In genomic region chr14:53793790-53794560, GRCh38 we compare ENCODE assay signal across 13 cellular contexts.
DNase-seq lines count a peak whose midpoint lies in the region; ATAC-seq, FAIRE-seq and TF ChIP-seq lines count a peak whose summit lies in the region.
"Had no signal": no experiment of that assay in that cellular context is flagged by ENCODE, and none has a peak within 500 bp of the region (broad histone marks: within the 10 kb centered on the region; RNA-seq: fewer than 3 reads in every experiment).

No MANE protein-coding gene starts in this region.

- no peak for TF ChIP-seq POLR2A in HepG2 (IDR thresholded peaks at IDR 0.05; ENCODE audit: insufficient read depth in 1 of 2, low read depth in 2 of 2, low read length in 2 of 2)

- no peak for TF ChIP-seq RAD21 in HepG2 (CRISPR knock-in tag; IDR thresholded peaks at IDR 0.05)

- H3K4me3 ChIP-seq in HepG2 (replicated peaks in 1 of 3; ENCODE audit: insufficient read depth in 1 of 3, low read depth in 2 of 3, low read length in 3 of 3), result no peak overlapping the region
- H3K4me3 ChIP-seq: thoracic aorta had no signal

- no peaks in the 10 kb centered on the region for H3K79me2 ChIP-seq in HepG2 (ENCODE audit: insufficient read depth, low read length)

- peak; percentile 92 for FAIRE-seq in TTC549 (lab: Jason Lieb, UNC)
- FAIRE-seq in HepG2 (lab: Jason Lieb, UNC), result no peak

- peaks cover 26% of the 10 kb centered on the region for H3K4me1 ChIP-seq in HepG2 (ENCODE audit: insufficient read depth, low read length)
- no peaks in the 10 kb centered on the region for H3K4me1 ChIP-seq in foreskin keratinocyte

- H3K9me3 Mint-ChIP-seq in nephron progenitor cell, result no peaks in the 10 kb centered on the region
- H3K9me3 Mint-ChIP-seq: activated CD4-positive, alpha-beta T cell treated with anti-CD3 and anti-CD28 coated beads, Interleukin-2, amount 10 ng/mL, durations not matched to agents 7 days and 5 days; activated naive CD4-positive, alpha-beta T cell treated with anti-CD3 and anti-CD28 coated beads for 36 hours had no signal

- H2AFZ ChIP-seq in HepG2 (ENCODE audit: low read length), result no peak overlapping the region

- POLR2A ChIA-PET in HepG2 (lab: Yijun Ruan, JAX), result interaction anchor here (0.5 kb wide), 1 partner anchor 160 kb away, joined by 3 read pairs; no protein-coding TSS in a partner anchor

- CTCF ChIA-PET in HepG2 (lab: Yijun Ruan, JAX; ENCODE audit: low intra/inter-chr PET ratio, low total read pairs), result no interaction called here

- no peak overlapping the region for H3K9ac ChIP-seq in HepG2 (ENCODE audit: insufficient read depth, low read depth, low read length)

- no peaks in the 10 kb centered on the region for H3K36me3 Mint-ChIP-seq in nephron progenitor cell (ENCODE audit: low read depth)

- intact Hi-C loops in HepG2 (cut with micrococcal nuclease; ENCODE audit: unreplicated experiment), result no loop called here

- 73% methylated on average over 2 of the region's 2 CpGs for WGBS in HepG2 (ENCODE audit: low lambda C conversion rate)

- H3K4me3 Mint-ChIP-seq in nephron progenitor cell, result no peak overlapping the region
- H3K4me3 Mint-ChIP-seq: activated CD4-positive, alpha-beta T cell treated with anti-CD3 and anti-CD28 coated beads, Interleukin-2, amount 10 ng/mL, durations not matched to agents 7 days and 5 days; activated naive CD4-positive, alpha-beta T cell treated with anti-CD3 and anti-CD28 coated beads for 36 hours; dendritic cell treated with granulocyte-macrophage colony-stimulating factor and Interleukin-4, amounts not matched to agents 40 ng/mL and 50 ng/mL, for 4 days had no signal

- TF ChIP-seq CTCF in HepG2 (CRISPR knock-in tag; IDR thresholded peaks at IDR 0.05) (no peak), foreskin keratinocyte (conservative IDR thresholded peaks at IDR 0.05) (no peak), nephron progenitor cell (IDR thresholded peaks at IDR 0.05) (no peak)

- no peak overlapping the region for H3K4me2 ChIP-seq in HepG2 (ENCODE audit: low read depth, low read length)

- H3K27me3 Mint-ChIP-seq in nephron progenitor cell (ENCODE audit: low read depth, poor library complexity), result no peaks in the 10 kb centered on the region
- H3K27me3 Mint-ChIP-seq: activated CD4-positive, alpha-beta T cell treated with anti-CD3 and anti-CD28 coated beads, Interleukin-2, amount 10 ng/mL, durations not matched to agents 7 days and 5 days; dendritic cell treated with granulocyte-macrophage colony-stimulating factor and Interleukin-4, amounts not matched to agents 40 ng/mL and 50 ng/mL, for 4 days had no signal

- H3K4me1 Mint-ChIP-seq in nephron progenitor cell, result peaks cover 27% of the 10 kb centered on the region
- H3K4me1 Mint-ChIP-seq: activated CD4-positive, alpha-beta T cell treated with anti-CD3 and anti-CD28 coated beads, Interleukin-2, amount 10 ng/mL, durations not matched to agents 7 days and 5 days had no signal

- BruUV-seq in HepG2 (replicated peaks; lab: Mats Ljungman, UMichigan), result no TSS peak

- in situ Hi-C loops in HepG2 (cut with HindIII; ENCODE audit: extremely low pct_ligation_motif_present, low pct_unique_long_range_greater_than_20kb), result no loop called here

- ATAC-seq in HepG2, result no peak
- no peak for ATAC-seq in foreskin keratinocyte

- no peaks in the 10 kb centered on the region for H4K20me1 ChIP-seq in HepG2 (ENCODE audit: insufficient read depth, low read length)

- no peak for TF ChIP-seq EP300 in HepG2 (IDR thresholded peaks at IDR 0.05; ENCODE audit: low read depth in 2 of 2, low read length in 2 of 2)
- TF ChIP-seq EP300 in HepG2 (CRISPR knock-in tag; IDR thresholded peaks at IDR 0.05; ENCODE audit: borderline replicate concordance), result no peak

- H3K27ac Mint-ChIP-seq in nephron progenitor cell, result no peak overlapping the region
- H3K27ac Mint-ChIP-seq: activated CD4-positive, alpha-beta T cell treated with anti-CD3 and anti-CD28 coated beads, Interleukin-2, amount 10 ng/mL, durations not matched to agents 7 days and 5 days; activated naive CD4-positive, alpha-beta T cell treated with anti-CD3 and anti-CD28 coated beads for 36 hours; dendritic cell treated with granulocyte-macrophage colony-stimulating factor and Interleukin-4, amounts not matched to agents 40 ng/mL and 50 ng/mL, for 4 days had no signal

- H3K27me3 ChIP-seq in HepG2 (ENCODE audit: control insufficient read depth in 1 of 2, insufficient read depth in 2 of 2, low read length in 2 of 2), result no peaks in the 10 kb centered on the region
- peaks cover 53% of the 10 kb centered on the region for H3K27me3 ChIP-seq in foreskin keratinocyte

- DNase-seq in COLO668 (lab: John Stamatoyannopoulos, UW; ENCODE audit: unreplicated experiment) (peak; percentile 82), NCI-H1417 treated with DMSO at 0.1 percent for 48 hours (lab: John Stamatoyannopoulos, UW) (peak; percentile 97), HepG2 (ENCODE audit: low spot score) (peak; percentile 40), RKO (ENCODE audit: low spot score) (no peak), UCSD-AML1 (lab: John Stamatoyannopoulos, UW; ENCODE audit: unreplicated experiment) (no peak), foreskin keratinocyte (no peak), nephron progenitor cell (no peak)
- DNase-seq: activated CD4-positive, alpha-beta T cell treated with anti-CD3 and anti-CD28 coated beads, Interleukin-2, amount 10 ng/mL, durations not matched to agents 7 days and 5 days; activated naive CD4-positive, alpha-beta T cell treated with anti-CD3 and anti-CD28 coated beads for 36 hours; GDM1 had no signal

- no peaks in the 10 kb centered on the region for H3K36me3 ChIP-seq in HepG2 (replicated peaks in 1 of 2; ENCODE audit: control insufficient read depth in 1 of 2, insufficient read depth in 2 of 2, low read length in 2 of 2)
- H3K36me3 ChIP-seq: thoracic aorta had no signal

- H3K27ac ChIP-seq in HepG2 (ENCODE audit: extremely low read length, insufficient read depth, low read length) (no peak overlapping the region), foreskin keratinocyte (no peak overlapping the region)
- H3K27ac ChIP-seq: thoracic aorta had no signal

- no peaks in the 10 kb centered on the region for H3K9me3 ChIP-seq in HepG2 (ENCODE audit: low read length)
- H3K9me3 ChIP-seq: thoracic aorta had no signal

TF ChIP-seq in HepG2, 621 proteins besides CTCF, POLR2A, EP300 and RAD21 (continues in another document):
- TF ChIP-seq LBX2 (CRISPR knock-in tag; IDR thresholded peaks at IDR 0.05; ENCODE audit: borderline replicate concordance) (no peak), GABPA (IDR thresholded peaks at IDR 0.05; ENCODE audit: low read depth, low read length) (no peak), GABPA (CRISPR knock-in tag; IDR thresholded peaks at IDR 0.05; ENCODE audit: low read depth) (no peak), ETV6 (CRISPR knock-in tag; conservative IDR thresholded peaks at IDR 0.05) (no peak), SIN3B (IDR thresholded peaks at IDR 0.05; ENCODE audit: low read length) (no peak), PLRG1 (conservative IDR thresholded peaks at IDR 0.05) (no peak), WIZ (CRISPR knock-in tag; IDR thresholded peaks at IDR 0.05) (no peak), NAIF1 (CRISPR knock-in tag; IDR thresholded peaks at IDR 0.05; ENCODE audit: borderline replicate concordance) (no peak), ZNF564 (CRISPR knock-in tag; IDR thresholded peaks at IDR 0.05) (no peak), PHF21A (CRISPR knock-in tag; IDR thresholded peaks at IDR 0.05) (no peak), THAP11 (CRISPR knock-in tag; IDR thresholded peaks at IDR 0.05) (no peak), ZNF790 (CRISPR knock-in tag; IDR thresholded peaks at IDR 0.05; ENCODE audit: borderline replicate concordance) (no peak), ZNF879 (CRISPR knock-in tag; IDR thresholded peaks at IDR 0.05) (no peak), REST (IDR thresholded peaks at IDR 0.05; ENCODE audit: borderline replicate concordance in 1 of 2, low read depth in 1 of 2, low read length in 2 of 2) (no peak), NFYB (CRISPR knock-in tag; IDR thresholded peaks at IDR 0.05) (no peak), ZKSCAN1 (IDR thresholded peaks at IDR 0.05; ENCODE audit: low read length) (no peak), MBNL3 (CRISPR knock-in tag; conservative IDR thresholded peaks at IDR 0.05) (no peak)
- TF ChIP-seq, protein P1, sequence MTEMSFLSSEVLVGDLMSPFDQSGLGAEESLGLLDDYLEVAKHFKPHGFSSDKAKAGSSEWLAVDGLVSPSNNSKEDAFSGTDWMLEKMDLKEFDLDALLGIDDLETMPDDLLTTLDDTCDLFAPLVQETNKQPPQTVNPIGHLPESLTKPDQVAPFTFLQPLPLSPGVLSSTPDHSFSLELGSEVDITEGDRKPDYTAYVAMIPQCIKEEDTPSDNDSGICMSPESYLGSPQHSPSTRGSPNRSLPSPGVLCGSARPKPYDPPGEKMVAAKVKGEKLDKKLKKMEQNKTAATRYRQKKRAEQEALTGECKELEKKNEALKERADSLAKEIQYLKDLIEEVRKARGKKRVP (CRISPR knock-in tag; IDR thresholded peaks at IDR 0.05), result no peak

Comparison
In these comparisons a context has a peak if more than half of its experiments do, and no peak if none do; other contexts are left out.
1. DNase-seq: peak in COLO668 (single experiment), NCI-H1417 treated with DMSO at 0.1 percent for 48 hours (single experiment) and HepG2 (single experiment); none in RKO (single experiment), UCSD-AML1 (single experiment), foreskin keratinocyte (0 of 2) and nephron progenitor cell (single experiment).